In genomic region chr14:31206536-31207286, GRCh38 we compare ENCODE assay signal across 8 cellular contexts. TPM values are rescaled to one million over a fixed set of nuclear protein-coding genes. Genes with fewer than 3 reads are reported as not detected.
DNase-seq lines count a peak whose midpoint lies in the region; ATAC-seq and TF ChIP-seq lines count a peak whose summit lies in the region.

No MANE protein-coding gene starts in this region.

- H3K9me3 ChIP-seq in PC-3 (ENCODE audit: low read length): no peaks in the 10 kb centered on the region
- H3K9me3 ChIP-seq in aorta (ENCODE audit: control insufficient read depth, low read length): no peaks in the 10 kb centered on the region

- H3K4me3 Mint-ChIP-seq in progenitor cell of endocrine pancreas (ENCODE audit: low read depth): peak overlapping the region; percentile 86

- H3K4me3 ChIP-seq in PC-3 (ENCODE audit: low read length) (peak overlapping the region; percentile 75), aorta (ENCODE audit: low read length in 2 of 2) (peak overlapping the region; percentile 80 to 89)

- H4K20me1 ChIP-seq in PC-3 (ENCODE audit: low read length): peaks cover 19% of the 10 kb centered on the region

- H3K9me3 Mint-ChIP-seq in progenitor cell of endocrine pancreas (ENCODE audit: low read depth): no peaks in the 10 kb centered on the region

- peak overlapping the region; percentile 98 for H3K27ac Mint-ChIP-seq in progenitor cell of endocrine pancreas

- 0 to 1% methylated on average over 46 to 55 of the region's 55 CpGs for WGBS in aorta, 2 donors

- H3F3A ChIP-seq in PC-3 (ENCODE audit: low read length, unreplicated experiment): no peaks in the 10 kb centered on the region

- H3K4me2 ChIP-seq in PC-3 (ENCODE audit: low read length): peak overlapping the region; percentile 91

- H3K9me2 ChIP-seq in PC-3 (replicated peaks; ENCODE audit: low read length): no peaks in the 10 kb centered on the region

- BruUV-seq in PC-3 (replicated peaks; lab: Mats Ljungman, UMichigan): no TSS peak

- H3K27ac ChIP-seq in PC-3 (ENCODE audit: low read length) (peak overlapping the region; percentile 93), aorta (ENCODE audit: low read depth in 1 of 2, low read length in 2 of 2) (peak overlapping the region; percentile 92 to 94)

- peak overlapping the region; percentile 99 for H3K9ac ChIP-seq in PC-3 (ENCODE audit: low read length)

- POLR2A ChIA-PET in PC-3 (lab: Charles Lee; ENCODE audit: unreplicated experiment): interaction anchor here (1.0 to 1.2 kb wide), 3 partner anchors 35 to 91 kb away, joined by 3 to 11 read pairs (median 7); no protein-coding TSS in a partner anchor

- H3K36me3 ChIP-seq in PC-3 (ENCODE audit: low read depth, low read length) (peaks cover 12% of the 10 kb centered on the region), aorta (ENCODE audit: control insufficient read depth in 1 of 2, insufficient read depth in 2 of 2, low read length in 1 of 2) (no peaks in the 10 kb centered on the region)

- peaks cover 17% of the 10 kb centered on the region for H3K4me1 ChIP-seq in PC-3 (ENCODE audit: insufficient read depth, low read length)
- H3K4me1 ChIP-seq in aorta (ENCODE audit: control insufficient read depth in 1 of 2, insufficient read depth in 2 of 2, low read length in 2 of 2): no peaks in the 10 kb centered on the region

- peaks cover 58% of the 10 kb centered on the region for H3K79me2 ChIP-seq in PC-3 (ENCODE audit: low read length)

- CTCF ChIA-PET in PC-3 (lab: Charles Lee): interaction anchor here (0.6 to 1.5 kb wide), 5 partner anchors 23 to 134 kb away, joined by 3 to 8 read pairs (median 5); no protein-coding TSS in a partner anchor

- no peaks in the 10 kb centered on the region for H3K27me3 Mint-ChIP-seq in progenitor cell of endocrine pancreas

- H2AFZ ChIP-seq in PC-3 (ENCODE audit: low read length): peak overlapping the region; percentile 64

- H3K27me3 ChIP-seq in PC-3 (ENCODE audit: low read length) (no peaks in the 10 kb centered on the region), aorta (ENCODE audit: control insufficient read depth in 1 of 2, insufficient read depth in 2 of 2, low read length in 1 of 2) (no peaks in the 10 kb centered on the region)

- ATAC-seq in HG02943 (IDR thresholded peaks at IDR 0.05; ENCODE audit: low read depth, unreplicated experiment) (peak; percentile 21), PC-3 (peak; percentile 2), Right ventricle myocardium inferior (peak; percentile 33), aorta (ENCODE audit: low FRiP score) (peak; percentile 29)

- peak; percentile 68 for DNase-seq in NCI-H748 (lab: John Stamatoyannopoulos, UW; ENCODE audit: unreplicated experiment)
- no peak for DNase-seq in NCI-H748 treated with DMSO at 0.1 percent for 48 hours (lab: John Stamatoyannopoulos, UW)
- peak; percentile 16 for DNase-seq in PC-3
- DNase-seq in activated naive CD4-positive, alpha-beta T cell treated with Interleukin-2 at 50 U/mL for 16 hours: peak; percentile 74
- peak; percentile 72 for DNase-seq in Right ventricle myocardium inferior (ENCODE audit: missing footprints)
- peak; percentile 23 for DNase-seq in progenitor cell of endocrine pancreas (ENCODE audit: low spot score, unreplicated experiment)
- DNase-seq in aorta: peak in 1 of 2 donors; percentile 81

- intact Hi-C loops in PC-3 (cut with micrococcal nuclease): loop anchor here (5.0 to 10.0 kb wide), 3 partner anchors 91 to 248 kb away; partner anchors contain the start of gene DTD2
- intact Hi-C loops in Right ventricle myocardium inferior (cut with DNase I): loop anchor here (1.0 kb wide), 1 partner anchor 57 kb away; no protein-coding TSS in a partner anchor
- intact Hi-C loops in aorta (cut with DNase I): loop anchor here (5.0 to 10.0 kb wide), 3 partner anchors 39 to 151 kb away; no protein-coding TSS in a partner anchor

- H3K36me3 Mint-ChIP-seq in progenitor cell of endocrine pancreas (ENCODE audit: insufficient read depth): peaks cover 21% of the 10 kb centered on the region

- TF ChIP-seq CTCF in PC-3 (conservative IDR thresholded peaks at IDR 0.05; ENCODE audit: low read depth, low read length) (no peak), progenitor cell of endocrine pancreas (IDR thresholded peaks at IDR 0.05; ENCODE audit: unreplicated experiment) (no peak)

- peaks cover 21% of the 10 kb centered on the region for H3K4me1 Mint-ChIP-seq in progenitor cell of endocrine pancreas (ENCODE audit: low read depth)

RNA-seq across cellular contexts. Expression of gene HECTD1, which starts 0.9 kb away (rescaled TPM):
- total RNA-seq in PC-3 (2014; rRNA removed): 152 and 214 TPM in 2 replicates
- total RNA-seq in Right ventricle myocardium inferior: 151 TPM
- 154 and 163 TPM in 2 replicates for total RNA-seq in progenitor cell of endocrine pancreas
- total RNA-seq in aorta: 100 to 1,000 TPM; 137 to 164 TPM
- 10 to 100 TPM; 23.5 to 47.6 TPM for polyA plus RNA-seq in aorta
